Comparison of ENCODE assay signal across 8 cellular contexts in genomic region chr7:149196151-149196704, GRCh38. TPM values are rescaled to one million over a fixed set of nuclear protein-coding genes. Genes with fewer than 3 reads are reported as not detected.
A peak's percentile ranks its signal among the peaks of the same experiment; 100 is the strongest.
DNase-seq lines count a peak whose midpoint lies in the region; ATAC-seq, FAIRE-seq and TF ChIP-seq lines count a peak whose summit lies in the region.

No MANE protein-coding gene starts in this region.

- TF ChIP-seq POLR2A in NB4 (IDR thresholded peaks at IDR 0.05; ENCODE audit: extremely low read depth, insufficient read length) (no peak), tibial nerve (IDR thresholded peaks at IDR 0.05) (no peak), GM12892 (IDR thresholded peaks at IDR 0.05; ENCODE audit: low read depth, low read length) (no peak)

- TF ChIP-seq EP300 in tibial nerve (IDR thresholded peaks at IDR 0.05), result no peak

- WGBS in tibial nerve, 2 donors, result 2 to 5% methylated on average over 17 of the region's 17 CpGs

- H3K4me1 Mint-ChIP-seq in brain, result peaks cover 30% of the 10 kb centered on the region
- H3K4me1 Mint-ChIP-seq in memory B cell, result peaks cover 10% of the 10 kb centered on the region

- in situ Hi-C loops in G401 (cut with HindIII; ENCODE audit: low sequenced_read_pairs), result no loop called here

- H3K4me1 ChIP-seq in tibial nerve, result peaks cover 0 to 28% (median 17%) of the 10 kb centered on the region in 4 donors

- H3K9me3 Mint-ChIP-seq in brain (peaks cover 0 to 10% (median 3%) of the 10 kb centered on the region in 5 experiments), memory B cell (no peaks in the 10 kb centered on the region)

- ATAC-seq in GM21360 (IDR thresholded peaks at IDR 0.05; ENCODE audit: unreplicated experiment) (peak; percentile 9), memory B cell (ENCODE audit: low read depth) (peak; percentile 4)

- FAIRE-seq in GM12892 (lab: Jason Lieb, UNC), result no peak

- H3K4me3 ChIP-seq in NB4 (ENCODE audit: low read depth, low read length) (peak overlapping the region; percentile 84), tibial nerve (peak overlapping the region; percentile 74 to 89 (median 85))

- H3K4me3 Mint-ChIP-seq in brain (peak overlapping the region; percentile 93 to 96 (median 95)), memory B cell (peak overlapping the region; percentile 87)

- peak; percentile 19 for DNase-seq in AG20443 (ENCODE audit: low spot score)
- DNase-seq in NB4 (ENCODE audit: low read depth), result peak; percentile 57
- peak in 1 of 2 donors; percentile 21 for DNase-seq in memory B cell (ENCODE audit: low spot score in 2 of 2)
- no peak for DNase-seq in tibial nerve (ENCODE audit: low spot score in 2 of 2)
- DNase-seq in GM12892 (ENCODE audit: insufficient read length), result no peak
- DNase-seq in G401 (ENCODE audit: low spot score), result no peak

- H3K27me3 ChIP-seq in tibial nerve, result no peaks in the 10 kb centered on the region

- H3K27me3 Mint-ChIP-seq in brain, result peaks cover 2% of the 10 kb centered on the region
- no peaks in the 10 kb centered on the region for H3K27me3 Mint-ChIP-seq in memory B cell

- H3K9me3 ChIP-seq in tibial nerve, result no peaks in the 10 kb centered on the region

- H3K27ac Mint-ChIP-seq in brain (peak overlapping the region; percentile 87 to 97 (median 94)), memory B cell (peak overlapping the region; percentile 78)

- peaks cover 2 to 34% (median 19%) of the 10 kb centered on the region in 3 donors for H3K36me3 ChIP-seq in tibial nerve

- TF ChIP-seq CTCF in NB4 (IDR thresholded peaks at IDR 0.05; ENCODE audit: low read depth, low read length) (no peak), brain (conservative IDR thresholded peaks at IDR 0.05) (no peak), tibial nerve (IDR thresholded peaks at IDR 0.05) (no peak)

- peaks cover 42% of the 10 kb centered on the region for H3K36me3 Mint-ChIP-seq in brain
- peaks cover 23% of the 10 kb centered on the region for H3K36me3 Mint-ChIP-seq in memory B cell

- peak overlapping the region; percentile 51 to 93 (median 85) for H3K27ac ChIP-seq in tibial nerve

RNA-seq across cellular contexts. Expression of gene ZNF282, which starts 0.9 kb away (rescaled TPM):
- polyA plus RNA-seq in brain (ENCODE audit: insufficient read depth, low read depth, low replicate concordance), result 22.1 TPM
- 10 to 100 TPM; 19.7 to 31.5 (median 25.1) TPM for total RNA-seq in tibial nerve
- polyA plus RNA-seq in GM12892 (2012; ENCODE audit: missing spikeins), result 5.3 TPM
- total RNA-seq in G401 (2014; rRNA removed; shearing (Covaris generic)), result 13.4 and 22.6 TPM in 2 replicates

RNA-seq across cellular contexts. Expression of gene ZNF212, which starts 43.2 kb away (rescaled TPM):
- polyA plus RNA-seq in brain (ENCODE audit: insufficient read depth, low read depth, low replicate concordance), result 14.7 TPM
- total RNA-seq in tibial nerve, result 10 to 100 TPM in 2 of 4 donors, 1 to 10 TPM in 2; 8.4 to 12.6 (median 10.5) TPM
- 3.8 TPM for polyA plus RNA-seq in GM12892 (2012; ENCODE audit: missing spikeins)
- 11.6 and 15.9 TPM in 2 replicates for total RNA-seq in G401 (2014; rRNA removed; shearing (Covaris generic))

RNA-seq across cellular contexts. Expression of gene ZNF398, which starts 49.0 kb away (rescaled TPM):
- 7.5 TPM for polyA plus RNA-seq in brain (ENCODE audit: insufficient read depth, low read depth, low replicate concordance)
- total RNA-seq in tibial nerve, result 10 to 100 TPM; 20.1 to 29.1 (median 26.2) TPM
- 4.4 TPM for polyA plus RNA-seq in GM12892 (2012; ENCODE audit: missing spikeins)
- total RNA-seq in G401 (2014; rRNA removed; shearing (Covaris generic)), result 7.1 and 8.8 TPM in 2 replicates

Comparison
In these comparisons a context has a peak if more than half of its experiments do, and no peak if none do; other contexts are left out.
1. DNase-seq: peak in AG20443 (single experiment) and NB4 (single experiment); none in tibial nerve (0 of 2), GM12892 (single experiment) and G401 (single experiment).